22 cellular contexts compared by ENCODE assay signal in the genomic region with DNA sequence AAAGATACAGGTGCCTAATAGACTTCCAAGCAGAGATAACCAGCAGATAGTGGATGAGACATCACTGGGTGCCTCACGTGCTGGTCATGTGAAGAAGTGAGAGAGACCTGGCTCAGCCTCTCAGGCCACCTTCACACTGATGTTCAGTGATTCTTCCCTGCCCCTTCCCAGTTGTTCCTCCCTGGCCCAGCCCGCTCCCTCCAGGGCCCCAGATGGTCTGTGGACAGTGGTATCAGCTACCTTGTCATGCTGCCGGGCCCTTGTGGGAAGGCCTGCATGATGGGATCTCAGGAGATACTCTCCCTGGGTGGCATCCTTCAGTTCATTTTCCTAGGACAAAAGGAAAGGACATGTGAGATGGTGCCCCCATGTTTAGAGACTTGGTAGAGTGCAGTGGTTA.
"Had no signal": no experiment of that assay in that cellular context is flagged by ENCODE, and none has a peak within 500 bp of the region (broad histone marks: within the 10 kb centered on the region; RNA-seq: fewer than 3 reads in every experiment).

No MANE protein-coding gene starts in this region.

- H3K9me3 ChIP-seq: colonic mucosa, esophagus squamous epithelium, gastrocnemius medialis had no signal

- DNase-seq: colonic mucosa; cortex of kidney; dermis blood vessel endothelial cell; dorsolateral prefrontal cortex; effector CD4-positive, alpha-beta T cell; effector CD8-positive, alpha-beta T cell; effector memory CD4-positive, alpha-beta T cell; effector memory CD8-positive, alpha-beta T cell; endodermal cell; erythroblast; esophagus squamous epithelium; foreskin keratinocyte; foreskin melanocyte; gastrocnemius medialis; glutamatergic neuron; head of caudate nucleus; heart left ventricle; heart right ventricle had no signal

- H3K4me3 ChIP-seq: colonic mucosa, coronary artery, dorsolateral prefrontal cortex, esophagus muscularis mucosa, esophagus squamous epithelium, gastrocnemius medialis, gastroesophageal sphincter, heart left ventricle, heart right ventricle had no signal

- H3K27ac ChIP-seq: colonic mucosa, coronary artery, dorsolateral prefrontal cortex, epithelial cell of prostate, esophagus muscularis mucosa, esophagus squamous epithelium, foreskin keratinocyte, gastrocnemius medialis, gastroesophageal sphincter, heart left ventricle, heart right ventricle had no signal

- H3K4me1 ChIP-seq: colonic mucosa, esophagus muscularis mucosa, esophagus squamous epithelium, foreskin keratinocyte, gastrocnemius medialis, gastroesophageal sphincter, heart left ventricle, heart right ventricle had no signal

- H3K36me3 ChIP-seq: colonic mucosa, esophagus muscularis mucosa, esophagus squamous epithelium, gastrocnemius medialis, gastroesophageal sphincter, heart left ventricle, heart right ventricle had no signal

- H3K27me3 ChIP-seq: colonic mucosa, esophagus squamous epithelium, foreskin keratinocyte, gastrocnemius medialis had no signal
